ENCODE assay signal across 1 cellular context in genomic region chr2:27291865-27292264, GRCh38.
TF ChIP-seq lines count a peak whose summit lies in the region.

No MANE protein-coding gene starts in this region.

TF ChIP-seq in GM23338, 12 proteins besides CTCF, POLR2A, EP300 and RAD21 (continued from another document):
- TF ChIP-seq, protein P1, sequence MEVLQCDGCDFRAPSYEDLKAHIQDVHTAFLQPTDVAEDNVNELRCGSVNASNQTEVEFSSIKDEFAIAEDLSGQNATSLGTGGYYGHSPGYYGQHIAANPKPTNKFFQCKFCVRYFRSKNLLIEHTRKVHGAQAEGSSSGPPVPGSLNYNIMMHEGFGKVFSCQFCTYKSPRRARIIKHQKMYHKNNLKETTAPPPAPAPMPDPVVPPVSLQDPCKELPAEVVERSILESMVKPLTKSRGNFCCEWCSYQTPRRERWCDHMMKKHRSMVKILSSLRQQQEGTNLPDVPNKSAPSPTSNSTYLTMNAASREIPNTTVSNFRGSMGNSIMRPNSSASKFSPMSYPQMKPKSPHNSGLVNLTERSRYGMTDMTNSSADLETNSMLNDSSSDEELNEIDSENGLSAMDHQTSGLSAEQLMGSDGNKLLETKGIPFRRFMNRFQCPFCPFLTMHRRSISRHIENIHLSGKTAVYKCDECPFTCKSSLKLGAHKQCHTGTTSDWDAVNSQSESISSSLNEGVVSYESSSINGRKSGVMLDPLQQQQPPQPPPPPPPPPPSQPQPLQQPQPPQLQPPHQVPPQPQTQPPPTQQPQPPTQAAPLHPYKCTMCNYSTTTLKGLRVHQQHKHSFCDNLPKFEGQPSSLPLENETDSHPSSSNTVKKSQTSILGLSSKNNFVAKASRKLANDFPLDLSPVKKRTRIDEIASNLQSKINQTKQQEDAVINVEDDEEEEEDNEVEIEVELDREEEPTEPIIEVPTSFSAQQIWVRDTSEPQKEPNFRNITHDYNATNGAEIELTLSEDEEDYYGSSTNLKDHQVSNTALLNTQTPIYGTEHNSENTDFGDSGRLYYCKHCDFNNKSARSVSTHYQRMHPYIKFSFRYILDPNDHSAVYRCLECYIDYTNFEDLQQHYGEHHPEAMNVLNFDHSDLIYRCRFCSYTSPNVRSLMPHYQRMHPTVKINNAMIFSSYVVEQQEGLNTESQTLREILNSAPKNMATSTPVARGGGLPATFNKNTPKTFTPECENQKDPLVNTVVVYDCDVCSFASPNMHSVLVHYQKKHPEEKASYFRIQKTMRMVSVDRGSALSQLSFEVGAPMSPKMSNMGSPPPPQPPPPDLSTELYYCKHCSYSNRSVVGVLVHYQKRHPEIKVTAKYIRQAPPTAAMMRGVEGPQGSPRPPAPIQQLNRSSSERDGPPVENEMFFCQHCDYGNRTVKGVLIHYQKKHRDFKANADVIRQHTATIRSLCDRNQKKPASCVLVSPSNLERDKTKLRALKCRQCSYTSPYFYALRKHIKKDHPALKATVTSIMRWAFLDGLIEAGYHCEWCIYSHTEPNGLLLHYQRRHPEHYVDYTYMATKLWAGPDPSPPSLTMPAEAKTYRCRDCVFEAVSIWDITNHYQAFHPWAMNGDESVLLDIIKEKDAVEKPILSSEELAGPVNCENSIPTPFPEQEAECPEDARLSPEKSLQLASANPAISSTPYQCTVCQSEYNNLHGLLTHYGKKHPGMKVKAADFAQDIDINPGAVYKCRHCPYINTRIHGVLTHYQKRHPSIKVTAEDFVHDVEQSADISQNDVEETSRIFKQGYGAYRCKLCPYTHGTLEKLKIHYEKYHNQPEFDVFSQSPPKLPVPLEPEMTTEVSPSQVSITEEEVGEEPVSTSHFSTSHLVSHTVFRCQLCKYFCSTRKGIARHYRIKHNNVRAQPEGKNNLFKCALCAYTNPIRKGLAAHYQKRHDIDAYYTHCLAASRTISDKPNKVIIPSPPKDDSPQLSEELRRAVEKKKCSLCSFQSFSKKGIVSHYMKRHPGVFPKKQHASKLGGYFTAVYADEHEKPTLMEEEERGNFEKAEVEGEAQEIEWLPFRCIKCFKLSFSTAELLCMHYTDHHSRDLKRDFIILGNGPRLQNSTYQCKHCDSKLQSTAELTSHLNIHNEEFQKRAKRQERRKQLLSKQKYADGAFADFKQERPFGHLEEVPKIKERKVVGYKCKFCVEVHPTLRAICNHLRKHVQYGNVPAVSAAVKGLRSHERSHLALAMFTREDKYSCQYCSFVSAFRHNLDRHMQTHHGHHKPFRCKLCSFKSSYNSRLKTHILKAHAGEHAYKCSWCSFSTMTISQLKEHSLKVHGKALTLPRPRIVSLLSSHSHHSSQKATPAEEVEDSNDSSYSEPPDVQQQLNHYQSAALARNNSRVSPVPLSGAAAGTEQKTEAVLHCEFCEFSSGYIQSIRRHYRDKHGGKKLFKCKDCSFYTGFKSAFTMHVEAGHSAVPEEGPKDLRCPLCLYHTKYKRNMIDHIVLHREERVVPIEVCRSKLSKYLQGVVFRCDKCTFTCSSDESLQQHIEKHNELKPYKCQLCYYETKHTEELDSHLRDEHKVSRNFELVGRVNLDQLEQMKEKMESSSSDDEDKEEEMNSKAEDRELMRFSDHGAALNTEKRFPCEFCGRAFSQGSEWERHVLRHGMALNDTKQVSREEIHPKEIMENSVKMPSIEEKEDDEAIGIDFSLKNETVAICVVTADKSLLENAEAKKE (CRISPR knock-in tag; IDR thresholded peaks at IDR 0.05): no peak
- TF ChIP-seq POLR2AphosphoS5 (IDR thresholded peaks at IDR 0.05; ENCODE audit: low read depth): no peak
- TF ChIP-seq ZNF331 (CRISPR knock-in tag; IDR thresholded peaks at IDR 0.05; ENCODE audit: low read depth): no peak
